Comparison of ENCODE assay signal across 1 cellular context in the genomic region with DNA sequence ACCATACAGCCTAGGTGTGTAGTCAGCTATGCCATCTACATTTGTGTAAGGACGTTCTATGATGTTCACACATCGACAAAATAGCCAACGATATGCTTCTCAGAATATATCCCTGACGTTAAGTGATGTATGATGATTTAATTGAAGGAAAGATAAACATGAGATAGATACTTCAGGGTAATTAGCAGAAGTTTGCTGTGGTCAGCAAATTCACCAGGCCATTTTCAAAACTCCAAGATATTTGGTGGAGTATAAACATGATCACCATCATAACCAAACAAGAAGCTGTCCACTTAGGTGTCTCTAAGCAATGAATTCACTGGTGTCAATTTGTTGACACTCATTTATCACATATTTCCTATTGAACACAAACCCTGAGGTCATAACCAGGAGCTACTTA.
TF ChIP-seq lines count a peak whose summit lies in the region.

No MANE protein-coding gene starts in this region.

TF ChIP-seq in K562, 482 proteins besides CTCF, POLR2A, EP300 and RAD21 (continued from another document):
- TF ChIP-seq, protein P1, sequence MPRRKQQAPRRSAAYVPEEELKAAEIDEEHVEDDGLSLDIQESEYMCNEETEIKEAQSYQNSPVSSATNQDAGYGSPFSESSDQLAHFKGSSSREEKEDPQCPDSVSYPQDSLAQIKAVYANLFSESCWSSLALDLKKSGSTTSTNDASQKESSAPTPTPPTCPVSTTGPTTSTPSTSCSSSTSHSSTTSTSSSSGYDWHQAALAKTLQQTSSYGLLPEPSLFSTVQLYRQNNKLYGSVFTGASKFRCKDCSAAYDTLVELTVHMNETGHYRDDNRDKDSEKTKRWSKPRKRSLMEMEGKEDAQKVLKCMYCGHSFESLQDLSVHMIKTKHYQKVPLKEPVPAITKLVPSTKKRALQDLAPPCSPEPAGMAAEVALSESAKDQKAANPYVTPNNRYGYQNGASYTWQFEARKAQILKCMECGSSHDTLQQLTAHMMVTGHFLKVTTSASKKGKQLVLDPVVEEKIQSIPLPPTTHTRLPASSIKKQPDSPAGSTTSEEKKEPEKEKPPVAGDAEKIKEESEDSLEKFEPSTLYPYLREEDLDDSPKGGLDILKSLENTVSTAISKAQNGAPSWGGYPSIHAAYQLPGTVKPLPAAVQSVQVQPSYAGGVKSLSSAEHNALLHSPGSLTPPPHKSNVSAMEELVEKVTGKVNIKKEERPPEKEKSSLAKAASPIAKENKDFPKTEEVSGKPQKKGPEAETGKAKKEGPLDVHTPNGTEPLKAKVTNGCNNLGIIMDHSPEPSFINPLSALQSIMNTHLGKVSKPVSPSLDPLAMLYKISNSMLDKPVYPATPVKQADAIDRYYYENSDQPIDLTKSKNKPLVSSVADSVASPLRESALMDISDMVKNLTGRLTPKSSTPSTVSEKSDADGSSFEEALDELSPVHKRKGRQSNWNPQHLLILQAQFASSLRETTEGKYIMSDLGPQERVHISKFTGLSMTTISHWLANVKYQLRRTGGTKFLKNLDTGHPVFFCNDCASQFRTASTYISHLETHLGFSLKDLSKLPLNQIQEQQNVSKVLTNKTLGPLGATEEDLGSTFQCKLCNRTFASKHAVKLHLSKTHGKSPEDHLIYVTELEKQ (CRISPR knock-in tag; IDR thresholded peaks at IDR 0.05) = no peak
- TF ChIP-seq ZNF316 (IDR thresholded peaks at IDR 0.05) (peak; percentile 53), ZKSCAN1 (IDR thresholded peaks at IDR 0.05; ENCODE audit: low read depth, low read length) (no peak), TAF7 (tag; IDR thresholded peaks at IDR 0.05) (no peak), MTA2 (IDR thresholded peaks at IDR 0.05; ENCODE audit: low read depth) (no peak)
- TF ChIP-seq, protein P2, sequence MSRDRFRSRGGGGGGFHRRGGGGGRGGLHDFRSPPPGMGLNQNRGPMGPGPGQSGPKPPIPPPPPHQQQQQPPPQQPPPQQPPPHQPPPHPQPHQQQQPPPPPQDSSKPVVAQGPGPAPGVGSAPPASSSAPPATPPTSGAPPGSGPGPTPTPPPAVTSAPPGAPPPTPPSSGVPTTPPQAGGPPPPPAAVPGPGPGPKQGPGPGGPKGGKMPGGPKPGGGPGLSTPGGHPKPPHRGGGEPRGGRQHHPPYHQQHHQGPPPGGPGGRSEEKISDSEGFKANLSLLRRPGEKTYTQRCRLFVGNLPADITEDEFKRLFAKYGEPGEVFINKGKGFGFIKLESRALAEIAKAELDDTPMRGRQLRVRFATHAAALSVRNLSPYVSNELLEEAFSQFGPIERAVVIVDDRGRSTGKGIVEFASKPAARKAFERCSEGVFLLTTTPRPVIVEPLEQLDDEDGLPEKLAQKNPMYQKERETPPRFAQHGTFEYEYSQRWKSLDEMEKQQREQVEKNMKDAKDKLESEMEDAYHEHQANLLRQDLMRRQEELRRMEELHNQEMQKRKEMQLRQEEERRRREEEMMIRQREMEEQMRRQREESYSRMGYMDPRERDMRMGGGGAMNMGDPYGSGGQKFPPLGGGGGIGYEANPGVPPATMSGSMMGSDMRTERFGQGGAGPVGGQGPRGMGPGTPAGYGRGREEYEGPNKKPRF (IDR thresholded peaks at IDR 0.05; ENCODE audit: low read depth, low read length) = no peak
- TF ChIP-seq, protein P3, sequence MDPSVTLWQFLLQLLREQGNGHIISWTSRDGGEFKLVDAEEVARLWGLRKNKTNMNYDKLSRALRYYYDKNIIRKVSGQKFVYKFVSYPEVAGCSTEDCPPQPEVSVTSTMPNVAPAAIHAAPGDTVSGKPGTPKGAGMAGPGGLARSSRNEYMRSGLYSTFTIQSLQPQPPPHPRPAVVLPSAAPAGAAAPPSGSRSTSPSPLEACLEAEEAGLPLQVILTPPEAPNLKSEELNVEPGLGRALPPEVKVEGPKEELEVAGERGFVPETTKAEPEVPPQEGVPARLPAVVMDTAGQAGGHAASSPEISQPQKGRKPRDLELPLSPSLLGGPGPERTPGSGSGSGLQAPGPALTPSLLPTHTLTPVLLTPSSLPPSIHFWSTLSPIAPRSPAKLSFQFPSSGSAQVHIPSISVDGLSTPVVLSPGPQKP (CRISPR knock-in tag; IDR thresholded peaks at IDR 0.05) = no peak
TF ChIP-seq in K562: peak in this region for 4.
